Comparison of ENCODE assay signal across 8 cellular contexts in the genomic region with DNA sequence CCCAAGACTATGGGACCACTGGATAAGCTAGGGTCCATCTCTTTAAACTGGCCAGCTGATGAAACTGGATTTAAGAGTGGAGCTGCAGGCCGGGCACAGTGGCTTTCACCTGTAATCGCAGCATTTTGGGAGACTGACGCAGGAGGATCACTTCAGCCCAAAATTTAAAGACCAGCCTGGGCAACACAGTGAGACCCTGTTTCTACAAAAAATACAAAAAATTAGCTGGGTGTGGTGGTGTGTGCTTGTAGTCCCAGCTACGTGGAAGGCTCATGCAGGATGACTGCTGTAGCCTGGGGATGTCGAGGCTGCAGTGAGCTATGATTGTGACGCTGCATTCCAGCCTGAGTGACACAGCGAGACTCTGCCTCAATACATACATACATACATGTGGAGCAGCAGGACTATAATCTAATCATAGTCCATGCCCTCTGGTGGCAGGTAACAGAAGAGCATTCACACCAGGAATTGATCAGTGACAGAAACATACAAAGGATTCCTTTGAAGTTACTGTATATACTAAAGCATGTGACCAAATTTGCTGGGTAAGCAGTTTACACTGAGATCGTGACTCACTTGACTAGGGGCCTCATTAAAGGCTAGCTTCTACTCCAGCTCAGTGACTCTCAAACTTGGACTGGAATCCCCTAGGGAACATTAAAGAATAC.
DNase-seq lines count a peak whose midpoint lies in the region; ATAC-seq and TF ChIP-seq lines count a peak whose summit lies in the region.

No MANE protein-coding gene starts in this region.

- H3K27ac ChIP-seq in lung (ENCODE audit: low read depth in 1 of 2, low read length in 1 of 2) (no peak overlapping the region), neuronal stem cell (replicated peaks; ENCODE audit: low read length) (no peak overlapping the region), coronary artery (no peak overlapping the region)

- no peak overlapping the region for H2BK12ac ChIP-seq in neuronal stem cell (ENCODE audit: low read length)

- no peak overlapping the region for H3K23ac ChIP-seq in neuronal stem cell (ENCODE audit: low read depth, low read length, poor library complexity)

- in situ Hi-C loops in ACHN (cut with HindIII; ENCODE audit: low pct_ligation_motif_present, low pct_unique_long_range_greater_than_20kb, low sequenced_read_pairs), result no loop called here

- DNase-seq in ACHN, result peak; percentile 72
- DNase-seq in NCI-H526 treated with DMSO at 0.1 percent for 48 hours (lab: John Stamatoyannopoulos, UW), result peak; percentile 70
- peak; percentile 45 for DNase-seq in brain pericyte (ENCODE audit: low read depth, low spot score)
- DNase-seq in lung (ENCODE audit: low spot score), result no peak
- no peak for DNase-seq in NCI-H146 treated with DMSO at 0.1 percent for 48 hours (lab: John Stamatoyannopoulos, UW; ENCODE audit: unreplicated experiment)
- no peak for DNase-seq in neuronal stem cell (ENCODE audit: low spot score)
- no peak for DNase-seq in coronary artery (ENCODE audit: low spot score)

- H2AFZ ChIP-seq in neuronal stem cell (ENCODE audit: low read length), result no peak overlapping the region

- no peak overlapping the region for H3K9ac ChIP-seq in neuronal stem cell (ENCODE audit: low read depth, low read length, poor library complexity)

- H3K18ac ChIP-seq in neuronal stem cell (ENCODE audit: low read length), result no peak overlapping the region

- no peak overlapping the region for H3K4ac ChIP-seq in neuronal stem cell (ENCODE audit: low read length)

- H3K36me3 ChIP-seq in lung (ENCODE audit: control insufficient read depth in 2 of 2, insufficient read depth in 2 of 2, low read length in 2 of 2), result peaks cover 0 to 4% of the 10 kb centered on the region in 2 donors
- H3K36me3 ChIP-seq in neuronal stem cell (replicated peaks in 1 of 2; ENCODE audit: control insufficient read depth in 2 of 2, insufficient read depth in 2 of 2, low read length in 2 of 2), result peaks cover 2 to 44% of the 10 kb centered on the region in 2 donors

- whole genome bisulfite sequencing in lung, 2 donors, result 89 to 95% methylated on average over 8 of the region's 8 CpGs
- WGBS in neuronal stem cell (ENCODE audit: extremely low coverage in 2 of 2, insufficient read length in 2 of 2, insufficient replicate concordance in 1 of 2), 2 donors, result no CpG with 5 or more reads among the region's 8 CpGs

- H2AK5ac ChIP-seq in neuronal stem cell (ENCODE audit: low read depth, low read length), result no peak overlapping the region

- H3K27me3 ChIP-seq in lung (ENCODE audit: control insufficient read depth, insufficient read depth), result no peaks in the 10 kb centered on the region
- no peaks in the 10 kb centered on the region for H3K27me3 ChIP-seq in neuronal stem cell (ENCODE audit: control insufficient read depth in 3 of 3, insufficient read depth in 3 of 3, low read depth in 1 of 3, low read length in 3 of 3)

- peak; percentile 53 for ATAC-seq in lung (ENCODE audit: insufficient read depth, low FRiP score)

- H2BK5ac ChIP-seq in neuronal stem cell (ENCODE audit: low read length), result no peak overlapping the region

- no peak overlapping the region for H3K4me2 ChIP-seq in neuronal stem cell (ENCODE audit: insufficient read depth, low read length, poor library complexity, severe bottlenecking)

- H3K4me3 ChIP-seq in lung (no peak overlapping the region), neuronal stem cell (ENCODE audit: low read length in 2 of 2) (no peak overlapping the region), coronary artery (no peak overlapping the region)

- H2BK120ac ChIP-seq in neuronal stem cell (ENCODE audit: low read depth, low read length), result no peak overlapping the region

- no peak overlapping the region for H4K91ac ChIP-seq in neuronal stem cell (ENCODE audit: low read depth, low read length, poor library complexity)

- H3K79me1 ChIP-seq in neuronal stem cell (ENCODE audit: low read depth, low read length), result no peaks in the 10 kb centered on the region

- H2BK15ac ChIP-seq in neuronal stem cell (ENCODE audit: low read length), result no peak overlapping the region

- peak; percentile 66; the same call in 2 of the 3 replicates for TF ChIP-seq CTCF in GM12872 (IDR thresholded peaks at IDR 0.05; ENCODE audit: insufficient read depth, low read depth, low read length)
- peak; percentile 1 for TF ChIP-seq CTCF in lung (IDR thresholded peaks at IDR 0.05; ENCODE audit: control extremely low read depth, extremely low read depth)
- no peak for TF ChIP-seq CTCF in coronary artery (IDR thresholded peaks at IDR 0.05)

- no peak overlapping the region for H4K8ac ChIP-seq in neuronal stem cell (ENCODE audit: low read depth, low read length)

- no peak overlapping the region for H3K14ac ChIP-seq in neuronal stem cell (ENCODE audit: low read length)

- H3K4me1 ChIP-seq in lung (ENCODE audit: control insufficient read depth in 2 of 2, insufficient read depth in 2 of 2, low read length in 2 of 2), result no peaks in the 10 kb centered on the region
- H3K4me1 ChIP-seq in neuronal stem cell (ENCODE audit: control insufficient read depth in 2 of 2, insufficient read depth in 1 of 2, low read depth in 1 of 2, low read length in 2 of 2), result no peaks in the 10 kb centered on the region

- H3K9me3 ChIP-seq in lung (ENCODE audit: control insufficient read depth in 2 of 2, insufficient read depth in 1 of 2, low read length in 1 of 2), result no peaks in the 10 kb centered on the region
- H3K9me3 ChIP-seq in neuronal stem cell (replicated peaks in 1 of 2; ENCODE audit: control insufficient read depth in 2 of 2, insufficient read depth in 1 of 2, low read depth in 1 of 2, low read length in 2 of 2), result no peaks in the 10 kb centered on the region

Comparison
In these comparisons a context has a peak if more than half of its experiments do, and no peak if none do; other contexts are left out.
1. DNase-seq: peak in ACHN (single experiment), NCI-H526 treated with DMSO at 0.1 percent for 48 hours (single experiment) and brain pericyte (single experiment); none in lung (single experiment), NCI-H146 treated with DMSO at 0.1 percent for 48 hours (single experiment), neuronal stem cell (single experiment) and coronary artery (single experiment).